ENCODE assay signal across 27 cellular contexts in genomic region chr14:99915305-99916090, GRCh38.
"Had no signal": no experiment of that assay in that cellular context is flagged by ENCODE, and none has a peak within 500 bp of the region (broad histone marks: within the 10 kb centered on the region; RNA-seq: fewer than 3 reads in every experiment).

No MANE protein-coding gene starts in this region.

- H3K36me3 ChIP-seq: brain microvascular endothelial cell had no signal

- H3K36me3 Mint-ChIP-seq: activated naive CD4-positive, alpha-beta T cell treated with anti-CD3 and anti-CD28 coated beads, Interleukin-2, amount 10 ng/mL, durations not matched to agents 7 days and 5 days; activated naive CD4-positive, alpha-beta T cell treated with anti-CD3 and anti-CD28 coated beads, Interleukin-2, amount 50 U/mL, for 72 hours; activated naive CD8-positive, alpha-beta T cell treated with anti-CD3 and anti-CD28 coated beads, Interleukin-2, amount 10 ng/mL, durations not matched to agents 7 days and 5 days; WTC11 had no signal

- H3K4me3 ChIP-seq: coronary artery, dorsolateral prefrontal cortex had no signal

- DNase-seq: activated CD4-positive, alpha-beta memory T cell treated with anti-CD3 and anti-CD28 coated beads, Interleukin-2, amount 10 ng/mL, durations not matched to agents 7 days and 5 days; activated CD4-positive, alpha-beta T cell treated with anti-CD3 and anti-CD28 coated beads for 1 hour; activated CD4-positive, alpha-beta T cell treated with anti-CD3 and anti-CD28 coated beads for 4 hours; activated CD4-positive, alpha-beta T cell treated with anti-CD3 and anti-CD28 coated beads, Interleukin-2, amount 10 ng/mL, durations not matched to agents 7 days and 5 days; activated CD4-positive, alpha-beta T cell treated with anti-CD3 and anti-CD28 coated beads, Interleukin-2, amount 50 U/mL, for 4 hours; activated CD8-positive, alpha-beta memory T cell treated with anti-CD3 and anti-CD28 coated beads, Interleukin-2, amount 50 U/mL, for 48 hours; activated gamma-delta T cell; activated naive CD4-positive, alpha-beta T cell; activated naive CD4-positive, alpha-beta T cell treated with anti-CD3 and anti-CD28 coated beads, Interleukin-2, amount 10 ng/mL, durations not matched to agents 7 days and 5 days; activated naive CD8-positive, alpha-beta T cell treated with anti-CD3 and anti-CD28 coated beads, Interleukin-2, amount 10 ng/mL, durations not matched to agents 7 days and 5 days; activated T-cell treated with anti-CD3 and anti-CD28 coated beads for 4 hours; activated T-cell treated with anti-CD3 and anti-CD28 coated beads, Interleukin-2, amount 50 U/mL, for 24 hours; activated T-cell treated with anti-CD3 and anti-CD28 coated beads, Interleukin-2, amount 50 U/mL, for 72 hours; amniotic stem cell; anterior cingulate cortex; brain microvascular endothelial cell; dorsolateral prefrontal cortex; effector memory CD4-positive, alpha-beta T cell; endodermal cell; foreskin fibroblast; T-helper 2 cell had no signal

- H3K4me3 Mint-ChIP-seq: activated CD4-positive, alpha-beta memory T cell treated with anti-CD3 and anti-CD28 coated beads, Interleukin-2, amount 10 ng/mL, durations not matched to agents 7 days and 5 days; activated CD4-positive, alpha-beta T cell treated with anti-CD3 and anti-CD28 coated beads, Interleukin-2, amount 10 ng/mL, durations not matched to agents 7 days and 5 days; activated naive CD4-positive, alpha-beta T cell treated with anti-CD3 and anti-CD28 coated beads, Interleukin-2, amount 10 ng/mL, durations not matched to agents 7 days and 5 days; activated naive CD8-positive, alpha-beta T cell treated with anti-CD3 and anti-CD28 coated beads, Interleukin-2, amount 10 ng/mL, durations not matched to agents 7 days and 5 days; activated T-cell treated with anti-CD3 and anti-CD28 coated beads, Interleukin-2, amount 50 U/mL, for 24 hours; activated T-cell treated with anti-CD3 and anti-CD28 coated beads, Interleukin-2, amount 50 U/mL, for 72 hours; central memory CD8-positive, alpha-beta T cell; dendritic cell treated with granulocyte-macrophage colony-stimulating factor and Interleukin-4, amounts not matched to agents 40 ng/mL and 50 ng/mL, for 4 days; endodermal cell; WTC11 had no signal

- H3K9me3 Mint-ChIP-seq: activated CD4-positive, alpha-beta memory T cell treated with anti-CD3 and anti-CD28 coated beads, Interleukin-2, amount 10 ng/mL, durations not matched to agents 7 days and 5 days; activated CD4-positive, alpha-beta T cell treated with anti-CD3 and anti-CD28 coated beads, Interleukin-2, amount 10 ng/mL, durations not matched to agents 7 days and 5 days; activated naive CD4-positive, alpha-beta T cell treated with anti-CD3 and anti-CD28 coated beads, Interleukin-2, amount 10 ng/mL, durations not matched to agents 7 days and 5 days; activated naive CD4-positive, alpha-beta T cell treated with anti-CD3 and anti-CD28 coated beads, Interleukin-2, amount 50 U/mL, for 72 hours; activated naive CD8-positive, alpha-beta T cell treated with anti-CD3 and anti-CD28 coated beads, Interleukin-2, amount 10 ng/mL, durations not matched to agents 7 days and 5 days; activated T-cell treated with anti-CD3 and anti-CD28 coated beads, Interleukin-2, amount 50 U/mL, for 24 hours; activated T-cell treated with anti-CD3 and anti-CD28 coated beads, Interleukin-2, amount 50 U/mL, for 72 hours; central memory CD8-positive, alpha-beta T cell; dendritic cell treated with granulocyte-macrophage colony-stimulating factor and Interleukin-4, amounts not matched to agents 40 ng/mL and 50 ng/mL, for 4 days; endodermal cell; WTC11 had no signal

- H3K27ac Mint-ChIP-seq: activated CD4-positive, alpha-beta memory T cell treated with anti-CD3 and anti-CD28 coated beads, Interleukin-2, amount 10 ng/mL, durations not matched to agents 7 days and 5 days; activated CD4-positive, alpha-beta T cell treated with anti-CD3 and anti-CD28 coated beads, Interleukin-2, amount 10 ng/mL, durations not matched to agents 7 days and 5 days; activated naive CD4-positive, alpha-beta T cell treated with anti-CD3 and anti-CD28 coated beads, Interleukin-2, amount 10 ng/mL, durations not matched to agents 7 days and 5 days; activated naive CD4-positive, alpha-beta T cell treated with anti-CD3 and anti-CD28 coated beads, Interleukin-2, amount 50 U/mL, for 72 hours; activated naive CD8-positive, alpha-beta T cell treated with anti-CD3 and anti-CD28 coated beads, Interleukin-2, amount 10 ng/mL, durations not matched to agents 7 days and 5 days; activated T-cell treated with anti-CD3 and anti-CD28 coated beads, Interleukin-2, amount 50 U/mL, for 24 hours; activated T-cell treated with anti-CD3 and anti-CD28 coated beads, Interleukin-2, amount 50 U/mL, for 72 hours; dendritic cell treated with granulocyte-macrophage colony-stimulating factor and Interleukin-4, amounts not matched to agents 40 ng/mL and 50 ng/mL, for 4 days; endodermal cell; WTC11 had no signal

- ATAC-seq: activated naive CD4-positive, alpha-beta T cell treated with anti-CD3 and anti-CD28 coated beads, Interleukin-2, amount 50 U/mL, for 72 hours; activated T-cell treated with anti-CD3 and anti-CD28 coated beads, Interleukin-2, amount 50 U/mL, for 72 hours; WTC11 had no signal

- H3K4me1 Mint-ChIP-seq: activated CD4-positive, alpha-beta memory T cell treated with anti-CD3 and anti-CD28 coated beads, Interleukin-2, amount 10 ng/mL, durations not matched to agents 7 days and 5 days; activated CD4-positive, alpha-beta T cell treated with anti-CD3 and anti-CD28 coated beads, Interleukin-2, amount 10 ng/mL, durations not matched to agents 7 days and 5 days; activated naive CD4-positive, alpha-beta T cell treated with anti-CD3 and anti-CD28 coated beads, Interleukin-2, amount 10 ng/mL, durations not matched to agents 7 days and 5 days; activated naive CD8-positive, alpha-beta T cell treated with anti-CD3 and anti-CD28 coated beads, Interleukin-2, amount 10 ng/mL, durations not matched to agents 7 days and 5 days; central memory CD8-positive, alpha-beta T cell had no signal

- H3K27me3 ChIP-seq: brain microvascular endothelial cell, dorsolateral prefrontal cortex had no signal

- H3K27ac ChIP-seq: brain microvascular endothelial cell, coronary artery, VCaP had no signal
